9 cellular contexts compared by ENCODE assay signal in genomic region chr17:12545877-12546513, GRCh38.
A peak's percentile ranks its signal among the peaks of the same experiment; 100 is the strongest.
DNase-seq lines count a peak whose midpoint lies in the region; ATAC-seq and TF ChIP-seq lines count a peak whose summit lies in the region.
"Had no signal": no experiment of that assay in that cellular context is flagged by ENCODE, and none has a peak within 500 bp of the region (broad histone marks: within the 10 kb centered on the region; RNA-seq: fewer than 3 reads in every experiment).

No MANE protein-coding gene starts in this region.

- TF ChIP-seq CTCF in AG10803 (conservative IDR thresholded peaks at IDR 0.05; ENCODE audit: low read length), result peak; percentile 90
- peak; percentile 84 for TF ChIP-seq CTCF in RWPE2 (IDR thresholded peaks at IDR 0.05; ENCODE audit: poor library complexity, severe bottlenecking)
- TF ChIP-seq CTCF in fibroblast of lung (conservative IDR thresholded peaks at IDR 0.05 in 1 of 2, IDR thresholded peaks at IDR 0.05 in 1 of 2; ENCODE audit: low read depth in 1 of 2, low read length in 2 of 2), result peak; percentile 87 to 90

- H2BK120ac ChIP-seq in neuronal stem cell (ENCODE audit: low read depth, low read length), result no peak overlapping the region

- no peak overlapping the region for H3K4me2 ChIP-seq in fibroblast of lung (ENCODE audit: extremely low read depth, insufficient read depth, low read length)
- H3K4me2 ChIP-seq in neuronal stem cell (ENCODE audit: insufficient read depth, low read length, poor library complexity, severe bottlenecking), result no peak overlapping the region

- H4K8ac ChIP-seq in neuronal stem cell (ENCODE audit: low read depth, low read length), result no peak overlapping the region

- H3K4me3 ChIP-seq in AG10803 (ENCODE audit: low read length) (no peak overlapping the region), RWPE2 (ENCODE audit: severe bottlenecking) (no peak overlapping the region), fibroblast of lung (replicated peaks in 1 of 4; ENCODE audit: control extremely low read depth in 1 of 4, insufficient read depth in 1 of 4, low read depth in 3 of 4, low read length in 4 of 4) (no peak overlapping the region), neuronal stem cell (ENCODE audit: low read length in 2 of 2) (no peak overlapping the region)

- H3K9ac ChIP-seq in fibroblast of lung (ENCODE audit: insufficient read depth, low read length), result no peak overlapping the region
- H3K9ac ChIP-seq in neuronal stem cell (ENCODE audit: low read depth, low read length, poor library complexity), result no peak overlapping the region

- H3K14ac ChIP-seq in neuronal stem cell (ENCODE audit: low read length), result no peak overlapping the region

- H3K18ac ChIP-seq in neuronal stem cell (ENCODE audit: low read length), result no peak overlapping the region

- H2AFZ ChIP-seq in fibroblast of lung (ENCODE audit: low read length), result no peak overlapping the region
- peak overlapping the region; percentile 62 for H2AFZ ChIP-seq in neuronal stem cell (ENCODE audit: low read length)

- no peaks in the 10 kb centered on the region for H3K79me1 ChIP-seq in neuronal stem cell (ENCODE audit: low read depth, low read length)

- no peak overlapping the region for H3K23ac ChIP-seq in neuronal stem cell (ENCODE audit: low read depth, low read length, poor library complexity)

- ATAC-seq in GM18499 (IDR thresholded peaks at IDR 0.05; ENCODE audit: insufficient read depth, unreplicated experiment) (peak; percentile 73), HG03565 (IDR thresholded peaks at IDR 0.05; ENCODE audit: unreplicated experiment) (peak; percentile 69), RWPE2 (ENCODE audit: low read depth) (peak; percentile 64; the same call in 2 of the 3 replicates)

- WGBS in neuronal stem cell (ENCODE audit: extremely low coverage in 2 of 2, insufficient read length in 2 of 2, insufficient replicate concordance in 1 of 2), 2 donors, result no CpG with 5 or more reads among the region's 9 CpGs

- H3K36me3 ChIP-seq in RWPE2 (ENCODE audit: low read depth) (no peaks in the 10 kb centered on the region), fibroblast of lung (ENCODE audit: control insufficient read depth, insufficient read depth, low read length) (no peaks in the 10 kb centered on the region), neuronal stem cell (replicated peaks in 1 of 2; ENCODE audit: control insufficient read depth in 2 of 2, insufficient read depth in 2 of 2, low read length in 2 of 2) (no peaks in the 10 kb centered on the region)

- H2BK15ac ChIP-seq in neuronal stem cell (ENCODE audit: low read length), result no peak overlapping the region

- no peak overlapping the region for H2AK5ac ChIP-seq in neuronal stem cell (ENCODE audit: low read depth, low read length)

- DNase-seq in AG10803 (ENCODE audit: low read depth) (peak; percentile 57), RWPE2 (ENCODE audit: low spot score) (no peak), fibroblast of lung (ENCODE audit: low read depth in 2 of 2) (peak; percentile 38 to 66), neuronal stem cell (ENCODE audit: low spot score) (peak; percentile 51), DMS79 (lab: John Stamatoyannopoulos, UW) (no peak)
- DNase-seq in stimulated activated CD4-positive, alpha-beta T cell treated with anti-CD3 and anti-CD28 coated beads, Interleukin-12 subunit alpha, Interleukin-12 subunit beta, amount 100 ng/mL, for 4 hours, result no peak
- DNase-seq: naive B cell had no signal

- no peak overlapping the region for H2BK5ac ChIP-seq in neuronal stem cell (ENCODE audit: low read length)

- H3K4ac ChIP-seq in neuronal stem cell (ENCODE audit: low read length), result no peak overlapping the region

- H3K4me1 ChIP-seq in RWPE2 (ENCODE audit: insufficient read depth, poor library complexity, severe bottlenecking) (no peaks in the 10 kb centered on the region), fibroblast of lung (ENCODE audit: control insufficient read depth, extremely low read depth, insufficient read depth, low read length) (peaks cover 3% of the 10 kb centered on the region), neuronal stem cell (ENCODE audit: control insufficient read depth in 2 of 2, insufficient read depth in 1 of 2, low read depth in 1 of 2, low read length in 2 of 2) (no peaks in the 10 kb centered on the region)

- H3K9me3 ChIP-seq in RWPE2 (ENCODE audit: severe bottlenecking), result no peaks in the 10 kb centered on the region
- H3K9me3 ChIP-seq in fibroblast of lung (ENCODE audit: control insufficient read depth, insufficient read depth, low read depth, low read length), result no peaks in the 10 kb centered on the region
- H3K9me3 ChIP-seq in neuronal stem cell (replicated peaks in 1 of 2; ENCODE audit: control insufficient read depth in 2 of 2, insufficient read depth in 1 of 2, low read depth in 1 of 2, low read length in 2 of 2), result no peaks in the 10 kb centered on the region

- no peak overlapping the region for H4K91ac ChIP-seq in neuronal stem cell (ENCODE audit: low read depth, low read length, poor library complexity)

- H4K20me1 ChIP-seq in fibroblast of lung (ENCODE audit: control insufficient read depth, extremely low read depth, insufficient read depth, low read length), result no peaks in the 10 kb centered on the region

- no peak overlapping the region for H2BK12ac ChIP-seq in neuronal stem cell (ENCODE audit: low read length)

- H3K79me2 ChIP-seq in fibroblast of lung (ENCODE audit: control insufficient read depth, insufficient read depth, low read length), result no peaks in the 10 kb centered on the region

- H3K27ac ChIP-seq in RWPE2 (ENCODE audit: poor library complexity, severe bottlenecking) (no peak overlapping the region), fibroblast of lung (ENCODE audit: insufficient read depth, low read length) (no peak overlapping the region), neuronal stem cell (replicated peaks; ENCODE audit: low read length) (no peak overlapping the region)

- H3K27me3 ChIP-seq in RWPE2 (ENCODE audit: insufficient read depth, poor library complexity, severe bottlenecking), result no peaks in the 10 kb centered on the region
- H3K27me3 ChIP-seq in fibroblast of lung (ENCODE audit: control insufficient read depth, insufficient read depth, low read length), result no peaks in the 10 kb centered on the region
- no peaks in the 10 kb centered on the region for H3K27me3 ChIP-seq in neuronal stem cell (ENCODE audit: control insufficient read depth in 3 of 3, insufficient read depth in 3 of 3, low read depth in 1 of 3, low read length in 3 of 3)

Comparison
In these comparisons a context has a peak if more than half of its experiments do, and no peak if none do; other contexts are left out.
1. DNase-seq: peak in AG10803 (single experiment), fibroblast of lung (2 of 2) and neuronal stem cell (single experiment); none in RWPE2 (single experiment), stimulated activated CD4-positive, alpha-beta T cell treated with anti-CD3 and anti-CD28 coated beads, Interleukin-12 subunit alpha, Interleukin-12 subunit beta, amount 100 ng/mL, for 4 hours (single experiment) and DMS79 (single experiment).
2. Peak in every context shown above with its lines, with median percentiles within 50 percentile points of each other: CTCF ChIP-seq and ATAC-seq.